ENCODE assay signal across 24 cellular contexts in genomic region chr10:122856902-122857301, GRCh38. TPM values are rescaled to one million over a fixed set of nuclear protein-coding genes. Genes with fewer than 3 reads are reported as not detected.
A peak's percentile ranks its signal among the peaks of the same experiment; 100 is the strongest.
DNase-seq lines count a peak whose midpoint lies in the region; ATAC-seq and TF ChIP-seq lines count a peak whose summit lies in the region.
"Had no signal": no experiment of that assay in that cellular context is flagged by ENCODE, and none has a peak within 500 bp of the region (broad histone marks: within the 10 kb centered on the region; RNA-seq: fewer than 3 reads in every experiment).

No MANE protein-coding gene starts in this region.

- no peaks in the 10 kb centered on the region for H3K27me3 Mint-ChIP-seq in T-cell

- no peak overlapping the region for H3K4me3 Mint-ChIP-seq in T-cell
- H3K4me3 Mint-ChIP-seq: CD14-positive monocyte had no signal

- no peaks in the 10 kb centered on the region for H3K9me3 Mint-ChIP-seq in T-cell

- H3K4me3 ChIP-seq in AG10803 (ENCODE audit: low read length) (no peak overlapping the region), foreskin fibroblast (ENCODE audit: low read depth in 1 of 2, low read length in 2 of 2) (no peak overlapping the region)
- H3K4me3 ChIP-seq: Peyer's patch had no signal

- CTCF ChIA-PET in T-cell (lab: Charles Lee), result no interaction called here

- no peak for ATAC-seq in T-cell (replicated peaks in 1 of 4)
- no peak for ATAC-seq in HG03025 (IDR thresholded peaks at IDR 0.05; ENCODE audit: low FRiP score, unreplicated experiment)
- ATAC-seq in SK-N-SH treated with all-trans-retinoic acid at 6 μM for 48 hours, result no peak

- POLR2A ChIA-PET in T-cell (lab: Charles Lee), result no interaction called here

- peaks cover 64% of the 10 kb centered on the region for H3K36me3 Mint-ChIP-seq in T-cell

- H3K4me1 Mint-ChIP-seq in T-cell, result peaks cover 10 to 20% (median 18%) of the 10 kb centered on the region in 3 donors
- H3K4me1 Mint-ChIP-seq: CD14-positive monocyte had no signal

- peak; percentile 17 for DNase-seq in AG10803 (ENCODE audit: low read depth)
- DNase-seq in EH (ENCODE audit: low read depth), result peak; percentile 40
- peak; percentile 24 for DNase-seq in OCI-M1 (lab: John Stamatoyannopoulos, UW)
- DNase-seq in foreskin fibroblast, result peak; percentile 52 to 69
- no peak for DNase-seq in T-cell
- DNase-seq in HCEC 1CT, result no peak
- DNase-seq: COR-L47, DMS 273 treated with DMSO at 0.1 percent for 48 hours, MM.1S, NCI-H1092, NCI-H1436 treated with DMSO at 0.1 percent for 48 hours, NCI-H2029, NCI-H345, NCI-H524 treated with DMSO at 0.1 percent for 48 hours, Peyer's patch, SHP77, SK-N-SH, T-helper 1 cell had no signal

- TF ChIP-seq CTCF in AG10803 (conservative IDR thresholded peaks at IDR 0.05; ENCODE audit: low read length) (no peak), foreskin fibroblast (IDR thresholded peaks at IDR 0.05; ENCODE audit: low read depth, low read length) (no peak)

- H3K27ac Mint-ChIP-seq in T-cell, result no peak overlapping the region
- H3K27ac Mint-ChIP-seq: CD14-positive monocyte had no signal

TF ChIP-seq in SK-N-SH treated with all-trans-retinoic acid at 6 μM for 48 hours, 23 proteins besides CTCF, POLR2A, EP300 and RAD21:
- TF ChIP-seq TCF4 (CRISPR knock-in tag; IDR thresholded peaks at IDR 0.05; ENCODE audit: borderline replicate concordance) (no peak), ZFP3 (CRISPR knock-in tag; IDR thresholded peaks at IDR 0.05) (no peak), POU6F1 (CRISPR knock-in tag; IDR thresholded peaks at IDR 0.05; ENCODE audit: borderline replicate concordance, low read depth) (no peak), ZFP30 (CRISPR knock-in tag; IDR thresholded peaks at IDR 0.05) (no peak), ZNF565 (CRISPR knock-in tag; conservative IDR thresholded peaks at IDR 0.05; ENCODE audit: low read depth) (no peak), CREB5 (CRISPR knock-in tag; IDR thresholded peaks at IDR 0.05; ENCODE audit: low read depth) (no peak), ARNTL (CRISPR knock-in tag; IDR thresholded peaks at IDR 0.05; ENCODE audit: borderline replicate concordance, low read depth) (no peak), PPARA (CRISPR knock-in tag; IDR thresholded peaks at IDR 0.05; ENCODE audit: borderline replicate concordance) (no peak), OSR1 (CRISPR knock-in tag; IDR thresholded peaks at IDR 0.05) (no peak)

RNA-seq across cellular contexts. Expression of gene CUZD1, which starts 11.2 kb away (rescaled TPM):
- 1 to 10 TPM; 1.2 to 4.9 (median 4.1) TPM for total RNA-seq in T-cell

RNA-seq across cellular contexts. Expression of gene FAM24B, which starts 22.5 kb away (rescaled TPM):
- 10 to 100 TPM; 12.7 to 18.0 (median 14.3) TPM for total RNA-seq in T-cell

RNA-seq across cellular contexts. Expression of gene FAM24A, which starts 53.5 kb away (rescaled TPM):
- not detected for total RNA-seq in T-cell
- total RNA-seq: A673, Daoy, HT1080, Peyer's patch had no signal

Comparison
In these comparisons a context has a peak if more than half of its experiments do, and no peak if none do; other contexts are left out.
1. DNase-seq: peak in AG10803 (single experiment), EH (single experiment), OCI-M1 (single experiment) and foreskin fibroblast (2 of 2); none in T-cell (0 of 34) and HCEC 1CT (single experiment).